In genomic region chr22:19126309-19126666, GRCh38 we compare ENCODE assay signal across 38 cellular contexts. TPM values are rescaled to one million over a fixed set of nuclear protein-coding genes. Genes with fewer than 3 reads are reported as not detected.
"Had no signal": no experiment of that assay in that cellular context is flagged by ENCODE, and none has a peak within 500 bp of the region (broad histone marks: within the 10 kb centered on the region; RNA-seq: fewer than 3 reads in every experiment).

No MANE protein-coding gene starts in this region.

- H3K36me3 ChIP-seq: ascending aorta, breast epithelium, cardiac muscle cell, colonic mucosa, esophagus squamous epithelium had no signal

- H3K27me3 Mint-ChIP-seq: activated CD4-positive, alpha-beta memory T cell treated with anti-CD3 and anti-CD28 coated beads for 36 hours; activated CD4-positive, alpha-beta T cell treated with anti-CD3 and anti-CD28 coated beads for 36 hours; activated CD4-positive, alpha-beta T cell treated with anti-CD3 and anti-CD28 coated beads, Interleukin-2, amount 10 ng/mL, durations not matched to agents 24 days and 14 days; activated naive CD4-positive, alpha-beta T cell treated with anti-CD3 and anti-CD28 coated beads, Interleukin-2, amount 50 U/mL, for 24 hours; activated naive CD8-positive, alpha-beta T cell treated with anti-CD3 and anti-CD28 coated beads for 36 hours; activated naive CD8-positive, alpha-beta T cell treated with anti-CD3 and anti-CD28 coated beads, Interleukin-2, amount 50 U/mL, for 24 hours had no signal

- H3K4me3 ChIP-seq: ascending aorta, breast epithelium, cardiac muscle cell, colonic mucosa, esophagus squamous epithelium had no signal

- DNase-seq: activated CD4-positive, alpha-beta memory T cell treated with anti-CD3 and anti-CD28 coated beads for 36 hours; activated CD4-positive, alpha-beta T cell treated with anti-CD3 and anti-CD28 coated beads for 36 hours; activated CD4-positive, alpha-beta T cell treated with anti-CD3 and anti-CD28 coated beads, Interleukin-2, amount 10 ng/mL, durations not matched to agents 24 days and 14 days; activated CD4-positive, CD25-positive, alpha-beta regulatory T cell; activated CD4-positive, CD25-positive, alpha-beta regulatory T cell treated with anti-CD3 and anti-CD28 coated beads, Interleukin-2, amount 50 U/mL, for 72 hours; activated CD8-positive, alpha-beta memory T cell treated with anti-CD3 and anti-CD28 coated beads, Interleukin-2, amount 10 ng/mL, durations not matched to agents 7 days and 5 days; activated CD8-positive, alpha-beta memory T cell treated with anti-CD3 and anti-CD28 coated beads, Interleukin-2, amount 50 U/mL, for 4 hours; activated CD8-positive, alpha-beta T cell treated with anti-CD3 and anti-CD28 coated beads, Interleukin-2, amount 10 ng/mL, durations not matched to agents 7 days and 5 days; activated effector memory CD4-positive, alpha-beta T cell treated with anti-CD3 and anti-CD28 coated beads, Interleukin-2, amount 50 U/mL, for 16 hours; activated naive CD4-positive, alpha-beta T cell treated with anti-CD3 and anti-CD28 coated beads for 36 hours; activated naive CD8-positive, alpha-beta T cell treated with anti-CD3 and anti-CD28 coated beads for 36 hours; activated naive CD8-positive, alpha-beta T cell treated with anti-CD3 and anti-CD28 coated beads, Interleukin-2, amount 50 U/mL, for 24 hours; activated T-cell treated with anti-CD3 and anti-CD28 coated beads, Interleukin-2, amount 50 U/mL, for 1 hour; activated T-cell treated with anti-CD3 and anti-CD28 coated beads, Interleukin-2, amount 50 U/mL, for 48 hours; central memory CD4-positive, alpha-beta T cell; cerebellar nuclear complex; colonic mucosa; effector CD8-positive, alpha-beta T cell; esophagus squamous epithelium; head of caudate nucleus; T-helper 2 cell had no signal

- H3K4me3 Mint-ChIP-seq: activated CD4-positive, alpha-beta memory T cell treated with anti-CD3 and anti-CD28 coated beads for 36 hours; activated CD4-positive, alpha-beta T cell treated with anti-CD3 and anti-CD28 coated beads for 36 hours; activated CD4-positive, alpha-beta T cell treated with anti-CD3 and anti-CD28 coated beads, Interleukin-2, amount 10 ng/mL, durations not matched to agents 24 days and 14 days; activated CD8-positive, alpha-beta memory T cell treated with anti-CD3 and anti-CD28 coated beads, Interleukin-2, amount 10 ng/mL, durations not matched to agents 7 days and 5 days; activated CD8-positive, alpha-beta T cell treated with anti-CD3 and anti-CD28 coated beads, Interleukin-2, amount 10 ng/mL, durations not matched to agents 7 days and 5 days; activated naive CD4-positive, alpha-beta T cell treated with anti-CD3 and anti-CD28 coated beads for 36 hours; activated naive CD4-positive, alpha-beta T cell treated with anti-CD3 and anti-CD28 coated beads, Interleukin-2, amount 50 U/mL, for 24 hours; activated naive CD8-positive, alpha-beta T cell treated with anti-CD3 and anti-CD28 coated beads for 36 hours; activated naive CD8-positive, alpha-beta T cell treated with anti-CD3 and anti-CD28 coated beads, Interleukin-2, amount 50 U/mL, for 24 hours; activated T-helper 1 cell treated with anti-CD3 and anti-CD28 coated beads, Interleukin-12 subunit alpha, Interleukin-12 subunit beta, Interleukin-2, Interleukin-4 antibody, amounts not matched to agents 30 ng/mL and 10 ng/mL and 1 ng/mL, durations not matched to agents 14 hours and 24 hours and 36 hours; brain had no signal

- FAIRE-seq: endometrium, endothelial cell of umbilical vein, frontal cortex had no signal

- H3K9me3 Mint-ChIP-seq: activated CD4-positive, alpha-beta memory T cell treated with anti-CD3 and anti-CD28 coated beads for 36 hours; activated CD4-positive, alpha-beta T cell treated with anti-CD3 and anti-CD28 coated beads, Interleukin-2, amount 10 ng/mL, durations not matched to agents 24 days and 14 days; activated naive CD4-positive, alpha-beta T cell treated with anti-CD3 and anti-CD28 coated beads for 36 hours; activated naive CD4-positive, alpha-beta T cell treated with anti-CD3 and anti-CD28 coated beads, Interleukin-2, amount 50 U/mL, for 24 hours; activated naive CD8-positive, alpha-beta T cell treated with anti-CD3 and anti-CD28 coated beads for 36 hours; activated naive CD8-positive, alpha-beta T cell treated with anti-CD3 and anti-CD28 coated beads, Interleukin-2, amount 50 U/mL, for 24 hours; activated T-helper 1 cell treated with anti-CD3 and anti-CD28 coated beads, Interleukin-12 subunit alpha, Interleukin-12 subunit beta, Interleukin-2, Interleukin-4 antibody, amounts not matched to agents 30 ng/mL and 10 ng/mL and 1 ng/mL, durations not matched to agents 14 hours and 24 hours and 36 hours; activated T-helper 2 cell treated with anti-CD3 and anti-CD28 coated beads, Interferon-gamma antibody, Interleukin-2, Interleukin-4, amounts not matched to agents 10 μg/mL and 5 μg/mL and 100 μg/mL, durations not matched to agents 14 hours and 24 hours and 36 hours; brain had no signal

- H3K4me1 ChIP-seq: breast epithelium had no signal

- H3K9me3 ChIP-seq: ascending aorta, breast epithelium, colonic mucosa, esophagus squamous epithelium had no signal

- ATAC-seq: activated CD4-positive, alpha-beta T cell treated with anti-CD3 and anti-CD28 coated beads for 36 hours; activated CD8-positive, alpha-beta memory T cell treated with anti-CD3 and anti-CD28 coated beads, Interleukin-2, amount 10 ng/mL, durations not matched to agents 7 days and 5 days; activated CD8-positive, alpha-beta T cell treated with anti-CD3 and anti-CD28 coated beads, Interleukin-2, amount 10 ng/mL, durations not matched to agents 7 days and 5 days; activated naive CD8-positive, alpha-beta T cell treated with anti-CD3 and anti-CD28 coated beads, Interleukin-2, amount 50 U/mL, for 24 hours had no signal

- H3K27ac ChIP-seq: ascending aorta, breast epithelium, cardiac muscle cell, colonic mucosa, epithelial cell of prostate had no signal

- H3K27me3 ChIP-seq: ascending aorta, breast epithelium, cardiac muscle cell, colonic mucosa, esophagus squamous epithelium had no signal

- H3K36me3 Mint-ChIP-seq: activated CD8-positive, alpha-beta memory T cell treated with anti-CD3 and anti-CD28 coated beads, Interleukin-2, amount 10 ng/mL, durations not matched to agents 7 days and 5 days; activated naive CD4-positive, alpha-beta T cell treated with anti-CD3 and anti-CD28 coated beads, Interleukin-2, amount 50 U/mL, for 24 hours had no signal

- H3K27ac Mint-ChIP-seq: activated CD4-positive, alpha-beta memory T cell treated with anti-CD3 and anti-CD28 coated beads for 36 hours; activated CD4-positive, alpha-beta T cell treated with anti-CD3 and anti-CD28 coated beads for 36 hours; activated CD4-positive, alpha-beta T cell treated with anti-CD3 and anti-CD28 coated beads, Interleukin-2, amount 10 ng/mL, durations not matched to agents 24 days and 14 days; activated CD8-positive, alpha-beta memory T cell treated with anti-CD3 and anti-CD28 coated beads, Interleukin-2, amount 10 ng/mL, durations not matched to agents 7 days and 5 days; activated CD8-positive, alpha-beta T cell treated with anti-CD3 and anti-CD28 coated beads, Interleukin-2, amount 10 ng/mL, durations not matched to agents 7 days and 5 days; activated naive CD4-positive, alpha-beta T cell treated with anti-CD3 and anti-CD28 coated beads for 36 hours; activated naive CD4-positive, alpha-beta T cell treated with anti-CD3 and anti-CD28 coated beads, Interleukin-2, amount 50 U/mL, for 24 hours; activated naive CD8-positive, alpha-beta T cell treated with anti-CD3 and anti-CD28 coated beads for 36 hours; activated naive CD8-positive, alpha-beta T cell treated with anti-CD3 and anti-CD28 coated beads, Interleukin-2, amount 50 U/mL, for 24 hours; activated T-helper 1 cell treated with anti-CD3 and anti-CD28 coated beads, Interleukin-12 subunit alpha, Interleukin-12 subunit beta, Interleukin-2, Interleukin-4 antibody, amounts not matched to agents 30 ng/mL and 10 ng/mL and 1 ng/mL, durations not matched to agents 14 hours and 24 hours and 36 hours; activated T-helper 2 cell treated with anti-CD3 and anti-CD28 coated beads, Interferon-gamma antibody, Interleukin-2, Interleukin-4, amounts not matched to agents 10 μg/mL and 5 μg/mL and 100 μg/mL, durations not matched to agents 14 hours and 24 hours and 36 hours; brain had no signal

RNA-seq across cellular contexts. Expression of gene TSSK2, which starts 4.8 kb away (rescaled TPM):
- total RNA-seq: activated CD4-positive, alpha-beta memory T cell treated with anti-CD3 and anti-CD28 coated beads for 36 hours; activated CD4-positive, alpha-beta T cell treated with anti-CD3 and anti-CD28 coated beads for 36 hours; activated CD4-positive, alpha-beta T cell treated with anti-CD3 and anti-CD28 coated beads, Interleukin-2, amount 10 ng/mL, durations not matched to agents 24 days and 14 days; activated CD8-positive, alpha-beta memory T cell treated with anti-CD3 and anti-CD28 coated beads for 36 hours; activated CD8-positive, alpha-beta memory T cell treated with anti-CD3 and anti-CD28 coated beads, Interleukin-2, amount 10 ng/mL, durations not matched to agents 7 days and 5 days; activated CD8-positive, alpha-beta T cell treated with anti-CD3 and anti-CD28 coated beads, Interleukin-2, amount 10 ng/mL, durations not matched to agents 7 days and 5 days; activated naive CD4-positive, alpha-beta T cell treated with anti-CD3 and anti-CD28 coated beads for 36 hours; activated naive CD8-positive, alpha-beta T cell treated with anti-CD3 and anti-CD28 coated beads for 36 hours; activated T-helper 1 cell treated with anti-CD3 and anti-CD28 coated beads, Interleukin-12 subunit alpha, Interleukin-12 subunit beta, Interleukin-2, Interleukin-4 antibody, amounts not matched to agents 30 ng/mL and 10 ng/mL and 1 ng/mL, durations not matched to agents 14 hours and 24 hours and 36 hours; activated T-helper 2 cell treated with anti-CD3 and anti-CD28 coated beads, Interferon-gamma antibody, Interleukin-2, Interleukin-4, amounts not matched to agents 10 μg/mL and 5 μg/mL and 100 μg/mL, durations not matched to agents 14 hours and 24 hours and 36 hours; ascending aorta; breast epithelium; cardiac muscle cell; colonic mucosa; dermis microvascular lymphatic vessel endothelial cell; endothelial cell of umbilical vein; fibroblast of lung; fibroblast of villous mesenchyme; frontal cortex; T-helper 1 cell treated with Interleukin-12 subunit alpha and Interleukin-12 subunit beta and Interleukin-4 antibody, amounts not matched to agents 30 ng/mL and 1 ng/mL, for 36 hours had no signal
- polyA plus RNA-seq: cardiac muscle cell, endothelial cell of umbilical vein, fibroblast of lung had no signal

RNA-seq across cellular contexts. Expression of gene GSC2, which starts 23.8 kb away (rescaled TPM):
- total RNA-seq: activated CD4-positive, alpha-beta memory T cell treated with anti-CD3 and anti-CD28 coated beads for 36 hours; activated CD4-positive, alpha-beta T cell treated with anti-CD3 and anti-CD28 coated beads for 36 hours; activated CD4-positive, alpha-beta T cell treated with anti-CD3 and anti-CD28 coated beads, Interleukin-2, amount 10 ng/mL, durations not matched to agents 24 days and 14 days; activated CD8-positive, alpha-beta memory T cell treated with anti-CD3 and anti-CD28 coated beads for 36 hours; activated CD8-positive, alpha-beta memory T cell treated with anti-CD3 and anti-CD28 coated beads, Interleukin-2, amount 10 ng/mL, durations not matched to agents 7 days and 5 days; activated CD8-positive, alpha-beta T cell treated with anti-CD3 and anti-CD28 coated beads, Interleukin-2, amount 10 ng/mL, durations not matched to agents 7 days and 5 days; activated naive CD4-positive, alpha-beta T cell treated with anti-CD3 and anti-CD28 coated beads for 36 hours; activated naive CD8-positive, alpha-beta T cell treated with anti-CD3 and anti-CD28 coated beads for 36 hours; activated T-helper 2 cell treated with anti-CD3 and anti-CD28 coated beads, Interferon-gamma antibody, Interleukin-2, Interleukin-4, amounts not matched to agents 10 μg/mL and 5 μg/mL and 100 μg/mL, durations not matched to agents 14 hours and 24 hours and 36 hours; ascending aorta; breast epithelium; cardiac muscle cell; colonic mucosa; dermis microvascular lymphatic vessel endothelial cell; endothelial cell of umbilical vein; esophagus squamous epithelium; fibroblast of lung; fibroblast of villous mesenchyme; frontal cortex; T-helper 1 cell treated with Interleukin-12 subunit alpha and Interleukin-12 subunit beta and Interleukin-4 antibody, amounts not matched to agents 30 ng/mL and 1 ng/mL, for 36 hours had no signal
- polyA plus RNA-seq: cardiac muscle cell, endothelial cell of umbilical vein, esophagus, fibroblast of lung had no signal
